ENCODE assay signal across 28 cellular contexts in the genomic region with DNA sequence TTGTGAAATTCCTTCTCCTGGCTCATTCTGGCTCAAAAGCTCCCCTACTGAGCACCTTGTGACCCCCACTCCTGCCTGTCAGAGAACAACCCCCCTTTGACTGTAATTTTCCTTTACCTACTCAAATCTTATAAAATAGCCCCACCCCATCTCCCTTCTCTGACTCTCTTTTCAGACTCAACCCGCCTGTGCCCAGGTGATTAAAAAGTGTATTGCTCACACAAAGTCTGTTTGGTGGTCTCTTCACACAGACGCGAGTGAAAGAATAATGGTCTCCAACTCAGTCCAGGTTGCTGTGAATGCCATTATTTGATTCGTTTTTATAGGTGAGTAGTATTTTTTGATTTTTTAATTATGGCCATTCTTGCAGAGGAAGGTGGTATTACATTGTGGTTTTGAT.
"Had no signal": no experiment of that assay in that cellular context is flagged by ENCODE, and none has a peak within 500 bp of the region (broad histone marks: within the 10 kb centered on the region; RNA-seq: fewer than 3 reads in every experiment).

No MANE protein-coding gene starts in this region.

- H3K9me3 ChIP-seq: ascending aorta had no signal

- DNase-seq: activated B cell treated with CpG ODN at 0.5 μM for 24 hours; activated CD4-positive, alpha-beta memory T cell treated with anti-CD3 and anti-CD28 coated beads, Interleukin-2, amount 10 ng/mL, durations not matched to agents 7 days and 5 days; activated CD4-positive, alpha-beta T cell treated with anti-CD3 and anti-CD28 coated beads for 48 hours; activated CD4-positive, alpha-beta T cell treated with anti-CD3 and anti-CD28 coated beads, Interleukin-2, amount 10 ng/mL, durations not matched to agents 7 days and 5 days; activated CD4-positive, alpha-beta T cell treated with anti-CD3 and anti-CD28 coated beads, Interleukin-2, amount 50 U/mL, for 48 hours; activated CD4-positive, CD25-positive, alpha-beta regulatory T cell treated with anti-CD3 and anti-CD28 coated beads, Interleukin-2, amount 50 U/mL, for 72 hours; activated CD8-positive, alpha-beta memory T cell treated with anti-CD3 and anti-CD28 coated beads for 24 hours; activated CD8-positive, alpha-beta memory T cell treated with anti-CD3 and anti-CD28 coated beads, Interleukin-2, amount 10 ng/mL, durations not matched to agents 7 days and 5 days; activated CD8-positive, alpha-beta memory T cell treated with anti-CD3 and anti-CD28 coated beads, Interleukin-2, amount 50 U/mL, for 48 hours; activated CD8-positive, alpha-beta T cell treated with anti-CD3 and anti-CD28 coated beads, Interleukin-2, amount 10 ng/mL, durations not matched to agents 7 days and 5 days; activated effector memory CD4-positive, alpha-beta T cell treated with Interleukin-2 at 50 U/mL for 16 hours; activated gamma-delta T cell; activated naive CD4-positive, alpha-beta T cell treated with anti-CD3 and anti-CD28 coated beads, Interleukin-2, amount 10 ng/mL, durations not matched to agents 7 days and 5 days; activated naive CD4-positive, alpha-beta T cell treated with Interleukin-2 at 50 U/mL for 16 hours; activated naive CD8-positive, alpha-beta T cell treated with anti-CD3 and anti-CD28 coated beads, Interleukin-2, amount 10 ng/mL, durations not matched to agents 7 days and 5 days; activated naive CD8-positive, alpha-beta T cell treated with anti-CD3 and anti-CD28 coated beads, Interleukin-2, amount 50 U/mL, for 24 hours; activated T-cell treated with anti-CD3 and anti-CD28 coated beads, Interleukin-2, amount 50 U/mL, for 24 hours; activated T-cell treated with anti-CD3 and anti-CD28 coated beads, Interleukin-2, amount 50 U/mL, for 48 hours; amygdala; anterior cingulate cortex; caudate nucleus; cerebellar nuclear complex; T-helper 1 cell; T-helper 2 cell; T-helper 9 cell had no signal

- H3K36me3 ChIP-seq: ascending aorta, cardiac muscle cell had no signal

- H3K27ac ChIP-seq: ascending aorta, cardiac muscle cell, VCaP had no signal

- H3K4me3 ChIP-seq: ascending aorta, cardiac muscle cell had no signal

- ATAC-seq: activated CD8-positive, alpha-beta memory T cell treated with anti-CD3 and anti-CD28 coated beads, Interleukin-2, amount 10 ng/mL, durations not matched to agents 7 days and 5 days; activated CD8-positive, alpha-beta T cell treated with anti-CD3 and anti-CD28 coated beads, Interleukin-2, amount 10 ng/mL, durations not matched to agents 7 days and 5 days; activated naive CD8-positive, alpha-beta T cell treated with anti-CD3 and anti-CD28 coated beads, Interleukin-2, amount 50 U/mL, for 24 hours had no signal

- H3K4me1 ChIP-seq: ascending aorta had no signal

- H3K27me3 ChIP-seq: ascending aorta, cardiac muscle cell had no signal
